Comparison of ENCODE assay signal across 1 cellular context in genomic region chr19:51108066-51108804, GRCh38.
A peak's percentile ranks its signal among the peaks of the same experiment; 100 is the strongest.
TF ChIP-seq lines count a peak whose summit lies in the region.

TSS of gene CTU1 (minus strand) at chr19:51108409. CDS start at chr19:51104569, 3,840 bp downstream.

TF ChIP-seq in HepG2, 621 proteins besides CTCF, POLR2A, EP300 and RAD21 (continued from another document and continues in another):
- TF ChIP-seq NCOA1 (CRISPR knock-in tag; IDR thresholded peaks at IDR 0.05) (no peak), NFE2L1 (CRISPR knock-in tag; IDR thresholded peaks at IDR 0.05; ENCODE audit: borderline replicate concordance) (no peak), AHR (CRISPR knock-in tag; IDR thresholded peaks at IDR 0.05) (no peak), ZSCAN31 (CRISPR knock-in tag; IDR thresholded peaks at IDR 0.05; ENCODE audit: low read depth) (peak; percentile 45; the same call in 1 of the 2 replicates), ZMAT5 (CRISPR knock-in tag; IDR thresholded peaks at IDR 0.05; ENCODE audit: borderline replicate concordance, low read depth) (no peak), ZNF672 (CRISPR knock-in tag; IDR thresholded peaks at IDR 0.05) (no peak), RFXANK (CRISPR knock-in tag; IDR thresholded peaks at IDR 0.05) (peak; percentile 94), NFE2L2 (IDR thresholded peaks at IDR 0.05; ENCODE audit: low read length) (no peak), ZNF772 (CRISPR knock-in tag; IDR thresholded peaks at IDR 0.05) (no peak), NCOR1 (IDR thresholded peaks at IDR 0.05; ENCODE audit: borderline replicate concordance, low read length) (no peak), ELF4 (CRISPR knock-in tag; IDR thresholded peaks at IDR 0.05; ENCODE audit: borderline replicate concordance) (0 out of 2 replicates have a peak, but pooled peaks have one; percentile 60), SIX1 (CRISPR knock-in tag; IDR thresholded peaks at IDR 0.05; ENCODE audit: borderline replicate concordance) (no peak), ZNF343 (CRISPR knock-in tag; IDR thresholded peaks at IDR 0.05) (no peak), FOXM1 (CRISPR knock-in tag; IDR thresholded peaks at IDR 0.05) (no peak), CENPBD1 (CRISPR knock-in tag; IDR thresholded peaks at IDR 0.05; ENCODE audit: borderline replicate concordance, low read depth) (no peak), TGIF2 (CRISPR knock-in tag; IDR thresholded peaks at IDR 0.05) (peak; percentile 65; the same call in 1 of the 2 replicates), CHD2 (IDR thresholded peaks at IDR 0.05; ENCODE audit: low read depth, low read length) (peak; percentile 41; the same call in 1 of the 2 replicates), MYC (CRISPR knock-in tag; IDR thresholded peaks at IDR 0.05; ENCODE audit: borderline replicate concordance) (peak; percentile 95), ATF3 (CRISPR knock-in tag; IDR thresholded peaks at IDR 0.05) (peak; percentile 31; the same call in 1 of the 2 replicates), FOXK2 (IDR thresholded peaks at IDR 0.05) (0 out of 2 replicates have a peak, but pooled peaks have one; percentile 18), BATF2 (CRISPR knock-in tag; IDR thresholded peaks at IDR 0.05) (no peak), ZNF784 (CRISPR knock-in tag; IDR thresholded peaks at IDR 0.05; ENCODE audit: borderline replicate concordance) (no peak), ZNF317 (CRISPR knock-in tag; IDR thresholded peaks at IDR 0.05) (no peak; the same call in 1 of the 2 replicates), ZNF253 (CRISPR knock-in tag; IDR thresholded peaks at IDR 0.05; ENCODE audit: borderline replicate concordance) (no peak), SALL2 (CRISPR knock-in tag; IDR thresholded peaks at IDR 0.05) (0 out of 2 replicates have a peak, but pooled peaks have one; percentile 71), REXO4 (CRISPR knock-in tag; IDR thresholded peaks at IDR 0.05; ENCODE audit: borderline replicate concordance) (no peak), PPARG (CRISPR knock-in tag; conservative IDR thresholded peaks at IDR 0.05) (no peak), GMEB1 (CRISPR knock-in tag; IDR thresholded peaks at IDR 0.05; ENCODE audit: borderline replicate concordance) (peak; percentile 88; the same call in 1 of the 2 replicates), MED13 (CRISPR knock-in tag; IDR thresholded peaks at IDR 0.05) (0 out of 2 replicates have a peak, but pooled peaks have one; percentile 50), LCORL (IDR thresholded peaks at IDR 0.05) (no peak), LCORL (CRISPR knock-in tag; IDR thresholded peaks at IDR 0.05) (no peak), ZNF782 (CRISPR knock-in tag; IDR thresholded peaks at IDR 0.05; ENCODE audit: borderline replicate concordance) (no peak), ZNF770 (CRISPR knock-in tag; IDR thresholded peaks at IDR 0.05) (no peak), ZNF441 (CRISPR knock-in tag; IDR thresholded peaks at IDR 0.05; ENCODE audit: borderline replicate concordance) (no peak), MBNL3 (CRISPR knock-in tag; conservative IDR thresholded peaks at IDR 0.05) (no peak), U2AF2 (IDR thresholded peaks at IDR 0.05; ENCODE audit: low read depth, low read length) (peak; percentile 90; the same call in 1 of the 2 replicates), AGO1 (IDR thresholded peaks at IDR 0.05; ENCODE audit: low read depth, low read length, poor library complexity, severe bottlenecking) (no peak), NFYC (CRISPR knock-in tag; IDR thresholded peaks at IDR 0.05) (peak; percentile 37; the same call in 1 of the 2 replicates), ZNF446 (CRISPR knock-in tag; IDR thresholded peaks at IDR 0.05) (0 out of 2 replicates have a peak, but pooled peaks have one; percentile 57), ZNF564 (CRISPR knock-in tag; IDR thresholded peaks at IDR 0.05) (no peak), ZBTB21 (CRISPR knock-in tag; IDR thresholded peaks at IDR 0.05) (no peak), THYN1 (CRISPR knock-in tag; IDR thresholded peaks at IDR 0.05; ENCODE audit: borderline replicate concordance, low read depth) (no peak), KLF13 (CRISPR knock-in tag; IDR thresholded peaks at IDR 0.05) (no peak), TBX3 (IDR thresholded peaks at IDR 0.05; ENCODE audit: borderline replicate concordance) (no peak), IRF2 (CRISPR knock-in tag; IDR thresholded peaks at IDR 0.05) (peak; percentile 96), ZNF556 (CRISPR knock-in tag; IDR thresholded peaks at IDR 0.05; ENCODE audit: borderline replicate concordance) (no peak; the same call in 1 of the 2 replicates), TBL1XR1 (IDR thresholded peaks at IDR 0.05; ENCODE audit: borderline replicate concordance, low read length, partially characterized antibody) (no peak), RBAK (CRISPR knock-in tag; IDR thresholded peaks at IDR 0.05) (no peak), ZNF558 (CRISPR knock-in tag; IDR thresholded peaks at IDR 0.05; ENCODE audit: borderline replicate concordance) (no peak), FOXP1 (IDR thresholded peaks at IDR 0.05) (no peak), FOXP1 (CRISPR knock-in tag; IDR thresholded peaks at IDR 0.05) (no peak), MYPOP (CRISPR knock-in tag; IDR thresholded peaks at IDR 0.05) (no peak), HDAC2 (CRISPR knock-in tag; IDR thresholded peaks at IDR 0.05) (0 out of 2 replicates have a peak, but pooled peaks have one; percentile 27), SNAI1 (CRISPR knock-in tag; IDR thresholded peaks at IDR 0.05; ENCODE audit: borderline replicate concordance) (no peak), RORA (CRISPR knock-in tag; IDR thresholded peaks at IDR 0.05) (no peak), MAX (IDR thresholded peaks at IDR 0.05) (peak; percentile 87), RFX1 (IDR thresholded peaks at IDR 0.05) (peak; percentile 97), SPEN (CRISPR knock-in tag; IDR thresholded peaks at IDR 0.05; ENCODE audit: low read depth) (peak; percentile 83), CENPT (CRISPR knock-in tag; IDR thresholded peaks at IDR 0.05; ENCODE audit: low read depth) (no peak), GFI1 (CRISPR knock-in tag; IDR thresholded peaks at IDR 0.05; ENCODE audit: borderline replicate concordance) (no peak), THRA (CRISPR knock-in tag; IDR thresholded peaks at IDR 0.05; ENCODE audit: borderline replicate concordance) (no peak), ZFP62 (CRISPR knock-in tag; IDR thresholded peaks at IDR 0.05) (peak; percentile 87; the same call in 1 of the 2 replicates), TERF1 (CRISPR knock-in tag; IDR thresholded peaks at IDR 0.05) (no peak), FOXP4 (CRISPR knock-in tag; IDR thresholded peaks at IDR 0.05) (peak; percentile 54; the same call in 1 of the 2 replicates), GTF2F1 (IDR thresholded peaks at IDR 0.05; ENCODE audit: low read length) (no peak), MIER2 (CRISPR knock-in tag; IDR thresholded peaks at IDR 0.05) (no peak), GZF1 (CRISPR knock-in tag; IDR thresholded peaks at IDR 0.05) (no peak), RBFOX2 (IDR thresholded peaks at IDR 0.05; ENCODE audit: low read depth, low read length) (peak; percentile 65), ZNF543 (CRISPR knock-in tag; IDR thresholded peaks at IDR 0.05) (0 out of 2 replicates have a peak, but pooled peaks have one; percentile 50), ZNF333 (CRISPR knock-in tag; IDR thresholded peaks at IDR 0.05; ENCODE audit: borderline replicate concordance) (no peak)
